In the genomic region with DNA sequence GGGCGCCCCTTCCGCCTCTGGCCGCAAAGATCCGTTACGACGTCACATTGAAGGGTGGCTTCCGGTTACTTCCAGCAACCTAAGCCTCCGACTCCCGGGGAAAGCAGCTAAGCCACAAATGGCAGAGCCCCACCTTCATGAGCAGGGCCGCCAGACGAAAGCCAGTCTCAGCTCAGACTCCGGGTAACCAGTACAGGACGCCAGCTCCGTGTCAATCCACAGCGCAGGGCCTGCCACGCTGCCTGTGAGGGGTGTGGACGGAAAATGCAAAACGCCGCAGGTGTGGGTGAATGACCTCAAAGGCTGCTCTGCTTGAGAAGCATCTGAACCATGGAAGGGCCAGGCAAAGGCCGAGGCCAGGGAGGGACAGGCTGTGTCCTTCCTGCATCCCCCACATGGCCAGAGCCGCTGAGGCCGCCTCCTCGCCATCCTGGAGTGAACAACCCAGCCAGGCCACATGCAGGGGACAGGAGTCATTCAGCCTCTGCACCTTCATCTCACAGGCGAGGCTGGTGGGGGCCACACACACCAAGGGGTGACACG, we compare ENCODE assay signal across 22 cellular contexts.
"Had no signal": no experiment of that assay in that cellular context is flagged by ENCODE, and none has a peak within 500 bp of the region (broad histone marks: within the 10 kb centered on the region; RNA-seq: fewer than 3 reads in every experiment).

No MANE protein-coding gene starts in this region.

- H3K4me1 Mint-ChIP-seq: activated naive CD4-positive, alpha-beta T cell treated with anti-CD3 and anti-CD28 coated beads, Interleukin-2, amount 50 U/mL, for 24 hours; brain; central memory CD8-positive, alpha-beta T cell; immature natural killer cell; natural killer cell had no signal

- H3K9me3 ChIP-seq: heart left ventricle had no signal

- H3K4me1 ChIP-seq: heart left ventricle had no signal

- DNase-seq: activated CD4-positive, alpha-beta T cell treated with anti-CD3 and anti-CD28 coated beads, Interleukin-2, amount 50 U/mL, for 1 hour; activated CD8-positive, alpha-beta memory T cell treated with anti-CD3 and anti-CD28 coated beads for 24 hours; activated T-cell treated with anti-CD3 and anti-CD28 coated beads for 4 hours; amniotic stem cell; effector memory CD8-positive, alpha-beta T cell; immature natural killer cell; left colon; natural killer cell; stimulated activated CD4-positive, alpha-beta T cell treated with anti-CD3 and anti-CD28 coated beads, Interleukin-15, amount 100 ng/mL, for 24 hours; stimulated activated CD4-positive, alpha-beta T cell treated with anti-CD3 and anti-CD28 coated beads, Interleukin-4, amount 100 ng/mL, for 4 hours; stimulated activated CD8-positive, alpha-beta memory T cell treated with anti-CD3 and anti-CD28 coated beads, Interleukin-4, amount 100 ng/mL, for 48 hours; stimulated activated naive CD8-positive, alpha-beta T cell treated with anti-CD3 and anti-CD28 coated beads, Interleukin-15, Interleukin-2, amounts not matched to agents 100 U/mL and 50 U/mL, for 24 hours; T1000 had no signal

- H3K27me3 Mint-ChIP-seq: activated naive CD4-positive, alpha-beta T cell treated with anti-CD3 and anti-CD28 coated beads, Interleukin-2, amount 50 U/mL, for 24 hours; central memory CD8-positive, alpha-beta T cell; dendritic cell treated with granulocyte-macrophage colony-stimulating factor and Interleukin-4, amounts not matched to agents 40 ng/mL and 50 ng/mL, for 4 days had no signal

- H3K36me3 Mint-ChIP-seq: activated naive CD4-positive, alpha-beta T cell treated with anti-CD3 and anti-CD28 coated beads, Interleukin-2, amount 50 U/mL, for 24 hours; brain; immature natural killer cell; natural killer cell had no signal

- H3K9me3 Mint-ChIP-seq: activated naive CD4-positive, alpha-beta T cell treated with anti-CD3 and anti-CD28 coated beads, Interleukin-2, amount 50 U/mL, for 24 hours; immature natural killer cell had no signal

- H3K27ac ChIP-seq: epithelial cell of prostate, heart left ventricle, SK-N-MC had no signal

- ATAC-seq: activated CD4-positive, CD25-positive, alpha-beta regulatory T cell treated with anti-CD3 and anti-CD28 coated beads, Interleukin-2, amount 50 U/mL, for 24 hours; effector memory CD8-positive, alpha-beta T cell; heart left ventricle; left colon; natural killer cell; stimulated activated naive CD8-positive, alpha-beta T cell treated with anti-CD3 and anti-CD28 coated beads, Interleukin-15, Interleukin-2, amounts not matched to agents 100 U/mL and 50 U/mL, for 24 hours had no signal

- H3K36me3 ChIP-seq: heart left ventricle had no signal

- H3K27me3 ChIP-seq: heart left ventricle had no signal

- H3K4me3 Mint-ChIP-seq: activated naive CD4-positive, alpha-beta T cell treated with anti-CD3 and anti-CD28 coated beads, Interleukin-2, amount 50 U/mL, for 24 hours; brain; central memory CD8-positive, alpha-beta T cell; dendritic cell treated with granulocyte-macrophage colony-stimulating factor and Interleukin-4, amounts not matched to agents 40 ng/mL and 50 ng/mL, for 4 days; effector memory CD8-positive, alpha-beta T cell; immature natural killer cell; natural killer cell had no signal

- H3K27ac Mint-ChIP-seq: activated naive CD4-positive, alpha-beta T cell treated with anti-CD3 and anti-CD28 coated beads, Interleukin-2, amount 50 U/mL, for 24 hours; activated T-helper 2 cell treated with anti-CD3 and anti-CD28 coated beads, Interferon-gamma antibody, Interleukin-2, Interleukin-4, amounts not matched to agents 10 μg/mL and 5 μg/mL and 100 μg/mL, durations not matched to agents 14 hours and 24 hours and 36 hours; dendritic cell treated with granulocyte-macrophage colony-stimulating factor and Interleukin-4, amounts not matched to agents 40 ng/mL and 50 ng/mL, for 4 days; effector memory CD8-positive, alpha-beta T cell; immature natural killer cell; natural killer cell had no signal

- H3K4me3 ChIP-seq: heart left ventricle, SK-N-MC had no signal
